In genomic region chr2:185955050-185955449, GRCh38 we compare ENCODE assay signal across 17 cellular contexts.
"Had no signal": no experiment of that assay in that cellular context is flagged by ENCODE, and none has a peak within 500 bp of the region (broad histone marks: within the 10 kb centered on the region; RNA-seq: fewer than 3 reads in every experiment).

No MANE protein-coding gene starts in this region.

- H3K4me3 ChIP-seq: cardiac muscle cell, esophagus squamous epithelium, prostate gland, right atrium auricular region, transverse colon, uterus had no signal

- H3K4me1 ChIP-seq: esophagus squamous epithelium, prostate gland, right atrium auricular region, transverse colon, uterus had no signal

- H3K36me3 ChIP-seq: cardiac muscle cell, esophagus squamous epithelium, prostate gland, right atrium auricular region, transverse colon, uterus had no signal

- H3K4me3 Mint-ChIP-seq: activated CD4-positive, alpha-beta T cell treated with anti-CD3 and anti-CD28 coated beads, Interleukin-2, amount 10 ng/mL, durations not matched to agents 24 days and 14 days; activated CD8-positive, alpha-beta T cell treated with anti-CD3 and anti-CD28 coated beads, Interleukin-2, amount 10 ng/mL, durations not matched to agents 7 days and 5 days; activated naive CD8-positive, alpha-beta T cell treated with anti-CD3 and anti-CD28 coated beads, Interleukin-2, amount 10 ng/mL, durations not matched to agents 7 days and 5 days; activated T-cell treated with anti-CD3 and anti-CD28 coated beads, Interleukin-2, amount 50 U/mL, for 24 hours; memory B cell; stimulated activated naive CD8-positive, alpha-beta T cell treated with anti-CD3 and anti-CD28 coated beads, Interleukin-15, Interleukin-2, amounts not matched to agents 100 ng/mL and 50 ng/mL, for 24 hours had no signal

- H3K9me3 ChIP-seq: esophagus squamous epithelium, prostate gland, uterus had no signal

- H3K4me1 Mint-ChIP-seq: activated CD4-positive, alpha-beta T cell treated with anti-CD3 and anti-CD28 coated beads, Interleukin-2, amount 10 ng/mL, durations not matched to agents 24 days and 14 days; activated naive CD8-positive, alpha-beta T cell treated with anti-CD3 and anti-CD28 coated beads, Interleukin-2, amount 10 ng/mL, durations not matched to agents 7 days and 5 days; memory B cell had no signal

- H3K27me3 Mint-ChIP-seq: activated CD4-positive, alpha-beta T cell treated with anti-CD3 and anti-CD28 coated beads, Interleukin-2, amount 10 ng/mL, durations not matched to agents 24 days and 14 days; activated naive CD8-positive, alpha-beta T cell treated with anti-CD3 and anti-CD28 coated beads, Interleukin-2, amount 10 ng/mL, durations not matched to agents 7 days and 5 days; activated T-cell treated with anti-CD3 and anti-CD28 coated beads, Interleukin-2, amount 50 U/mL, for 24 hours; memory B cell; stimulated activated naive CD8-positive, alpha-beta T cell treated with anti-CD3 and anti-CD28 coated beads, Interleukin-15, Interleukin-2, amounts not matched to agents 100 ng/mL and 50 ng/mL, for 24 hours had no signal

- H3K9me3 Mint-ChIP-seq: activated T-helper 2 cell treated with anti-CD3 and anti-CD28 coated beads, Interferon-gamma antibody, Interleukin-2, Interleukin-4, amounts not matched to agents 10 μg/mL and 5 μg/mL and 100 μg/mL, durations not matched to agents 14 hours and 24 hours and 36 hours; stimulated activated naive CD8-positive, alpha-beta T cell treated with anti-CD3 and anti-CD28 coated beads, Interleukin-15, Interleukin-2, amounts not matched to agents 100 ng/mL and 50 ng/mL, for 24 hours had no signal

- H3K27me3 ChIP-seq: cardiac muscle cell, esophagus squamous epithelium, right atrium auricular region, transverse colon, uterus had no signal

- H3K27ac ChIP-seq: cardiac muscle cell, esophagus squamous epithelium, prostate gland, right atrium auricular region, transverse colon, uterus had no signal

- DNase-seq: activated CD4-positive, alpha-beta T cell treated with anti-CD3 and anti-CD28 coated beads, Interleukin-2, amount 10 ng/mL, durations not matched to agents 24 days and 14 days; activated CD8-positive, alpha-beta T cell treated with anti-CD3 and anti-CD28 coated beads, Interleukin-2, amount 10 ng/mL, durations not matched to agents 7 days and 5 days; activated naive CD4-positive, alpha-beta T cell treated with Interleukin-2 at 50 U/mL for 16 hours; activated naive CD8-positive, alpha-beta T cell treated with anti-CD3 and anti-CD28 coated beads, Interleukin-2, amount 10 ng/mL, durations not matched to agents 7 days and 5 days; activated T-cell treated with anti-CD3 and anti-CD28 coated beads, Interleukin-2, amount 50 U/mL, for 24 hours; amygdala; dermis blood vessel endothelial cell; effector memory CD4-positive, alpha-beta T cell; esophagus squamous epithelium; transverse colon; uterus had no signal

- ATAC-seq: activated CD8-positive, alpha-beta T cell treated with anti-CD3 and anti-CD28 coated beads, Interleukin-2, amount 10 ng/mL, durations not matched to agents 7 days and 5 days had no signal

- H3K36me3 Mint-ChIP-seq: activated naive CD8-positive, alpha-beta T cell treated with anti-CD3 and anti-CD28 coated beads, Interleukin-2, amount 10 ng/mL, durations not matched to agents 7 days and 5 days had no signal

- H3K27ac Mint-ChIP-seq: activated CD4-positive, alpha-beta T cell treated with anti-CD3 and anti-CD28 coated beads, Interleukin-2, amount 10 ng/mL, durations not matched to agents 24 days and 14 days; activated CD8-positive, alpha-beta T cell treated with anti-CD3 and anti-CD28 coated beads, Interleukin-2, amount 10 ng/mL, durations not matched to agents 7 days and 5 days; activated naive CD8-positive, alpha-beta T cell treated with anti-CD3 and anti-CD28 coated beads, Interleukin-2, amount 10 ng/mL, durations not matched to agents 7 days and 5 days; activated T-cell treated with anti-CD3 and anti-CD28 coated beads, Interleukin-2, amount 50 U/mL, for 24 hours; activated T-helper 2 cell treated with anti-CD3 and anti-CD28 coated beads, Interferon-gamma antibody, Interleukin-2, Interleukin-4, amounts not matched to agents 10 μg/mL and 5 μg/mL and 100 μg/mL, durations not matched to agents 14 hours and 24 hours and 36 hours; memory B cell; stimulated activated naive CD8-positive, alpha-beta T cell treated with anti-CD3 and anti-CD28 coated beads, Interleukin-15, Interleukin-2, amounts not matched to agents 100 ng/mL and 50 ng/mL, for 24 hours had no signal
